11 cellular contexts compared by ENCODE assay signal in the genomic region with DNA sequence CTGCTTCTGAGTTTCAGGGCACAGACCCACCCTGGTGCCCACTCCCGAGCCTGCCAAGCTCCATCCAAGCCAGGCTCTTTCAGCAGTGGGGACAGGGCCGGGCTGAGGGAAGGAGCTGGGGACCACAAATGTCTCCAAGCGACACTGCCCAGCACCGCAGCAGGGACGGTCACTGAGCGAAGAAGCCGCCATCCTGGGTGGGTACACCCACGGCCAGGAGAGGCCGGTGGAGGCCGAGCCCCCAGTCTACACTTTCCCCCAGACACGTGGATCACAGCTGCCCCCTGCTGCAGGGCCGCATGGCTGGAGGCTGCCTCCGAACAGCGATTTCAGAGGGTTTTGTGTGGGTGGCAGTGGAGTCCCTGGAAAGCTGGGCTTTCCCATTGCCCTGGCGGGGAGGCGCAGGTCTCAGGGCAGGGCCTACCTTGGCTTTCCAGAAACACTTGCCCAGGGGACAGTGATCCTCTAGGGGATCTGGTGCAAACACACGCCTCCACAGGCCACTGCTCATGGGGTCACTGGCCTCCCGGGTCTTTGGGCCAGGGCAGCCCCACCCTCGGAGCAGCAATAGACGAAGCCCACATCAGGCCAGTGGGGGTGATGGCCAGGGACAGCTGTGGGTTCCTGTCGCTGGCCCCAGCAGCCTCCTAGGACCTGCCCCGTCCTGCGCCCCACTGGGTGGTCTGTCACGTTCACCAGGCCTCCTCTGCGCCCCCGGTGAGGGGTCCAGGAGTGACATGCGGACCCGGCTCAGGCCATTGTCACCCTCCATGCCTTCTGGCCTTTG. TPM values are rescaled to one million over a fixed set of nuclear protein-coding genes. Genes with fewer than 3 reads are reported as not detected.
DNase-seq lines count a peak whose midpoint lies in the region; ATAC-seq, FAIRE-seq and TF ChIP-seq lines count a peak whose summit lies in the region.
"Had no signal": no experiment of that assay in that cellular context is flagged by ENCODE, and none has a peak within 500 bp of the region (broad histone marks: within the 10 kb centered on the region; RNA-seq: fewer than 3 reads in every experiment).

No MANE protein-coding gene starts in this region.

- H3K9me3 ChIP-seq in RWPE2 (ENCODE audit: severe bottlenecking), result no peaks in the 10 kb centered on the region
- H3K9me3 ChIP-seq: mucosa of descending colon had no signal

- WGBS in urinary bladder, result 86% methylated on average over 28 of the region's 28 CpGs

- peak overlapping the region in 3 of 5 donors; percentile 90 to 94 (median 92) for H3K4me3 Mint-ChIP-seq in immature natural killer cell

- no peaks in the 10 kb centered on the region for H3K27me3 ChIP-seq in RWPE2 (ENCODE audit: insufficient read depth, poor library complexity, severe bottlenecking)

- intact Hi-C loops in Right ventricle myocardium superior (cut with DNase I) (no loop called here), cardiac septum (cut with DNase I) (no loop called here)

- H3K36me3 ChIP-seq in RWPE2 (ENCODE audit: low read depth) (no peaks in the 10 kb centered on the region), urinary bladder (ENCODE audit: insufficient read depth) (no peaks in the 10 kb centered on the region)

- no peak for ATAC-seq in Right ventricle myocardium superior (ENCODE audit: poor library complexity)
- ATAC-seq in RWPE2 (ENCODE audit: low read depth), result no peak
- no peak for ATAC-seq in GM18505 (IDR thresholded peaks at IDR 0.05; ENCODE audit: unreplicated experiment)

- FAIRE-seq in frontal cortex (lab: Jason Lieb, UNC), result no peak

- H3K4me3 ChIP-seq in RWPE2 (ENCODE audit: severe bottlenecking) (no peak overlapping the region), urinary bladder (ENCODE audit: low read depth, low read length) (no peak overlapping the region)
- H3K4me3 ChIP-seq: mucosa of descending colon had no signal

- peak overlapping the region; percentile 98 to 100 (median 99) for H3K27ac Mint-ChIP-seq in immature natural killer cell

- peak; percentile 22 for DNase-seq in Right ventricle myocardium superior
- DNase-seq in cardiac septum (ENCODE audit: low spot score), result no peak
- DNase-seq in RWPE2 (ENCODE audit: low spot score), result peak; percentile 71
- DNase-seq in immature natural killer cell, result no peak
- no peak for DNase-seq in 8988T
- DNase-seq in frontal cortex (ENCODE audit: low spot score in 2 of 2), result no peak
- DNase-seq: NCI-H446 treated with DMSO at 0.1 percent for 48 hours, SW 1271 had no signal

- TF ChIP-seq CTCF in RWPE2 (IDR thresholded peaks at IDR 0.05; ENCODE audit: poor library complexity, severe bottlenecking), result no peak

- H3K27ac ChIP-seq in RWPE2 (ENCODE audit: poor library complexity, severe bottlenecking) (no peak overlapping the region), urinary bladder (ENCODE audit: low read depth) (peak overlapping the region; percentile 44)

- peaks cover 49 to 61% of the 10 kb centered on the region in 2 donors for H3K4me1 Mint-ChIP-seq in immature natural killer cell

- H3K36me3 Mint-ChIP-seq in immature natural killer cell, result no peaks in the 10 kb centered on the region

- H3K4me1 ChIP-seq in RWPE2 (ENCODE audit: insufficient read depth, poor library complexity, severe bottlenecking) (no peaks in the 10 kb centered on the region), urinary bladder (ENCODE audit: insufficient read depth) (no peaks in the 10 kb centered on the region)

- peaks cover 4 to 20% (median 11%) of the 10 kb centered on the region in 3 donors for H3K27me3 Mint-ChIP-seq in immature natural killer cell (ENCODE audit: low read depth in 3 of 3)

- TF ChIP-seq POLR2A in GM18505 (IDR thresholded peaks at IDR 0.05; ENCODE audit: borderline replicate concordance, extremely low read depth, insufficient read depth, insufficient read length), result no peak

- no peaks in the 10 kb centered on the region for H3K9me3 Mint-ChIP-seq in immature natural killer cell

RNA-seq across cellular contexts. Expression of a gene that starts 1.2 kb away (rescaled TPM):
- total RNA-seq in Right ventricle myocardium superior (1.3 TPM), cardiac septum (0.73 TPM), urinary bladder (1.7 TPM), frontal cortex (1.2 TPM)
- polyA plus RNA-seq in immature natural killer cell (10 to 100 TPM in 1 of 3 donors, 1 to 10 TPM in 2; 5.8 to 25.6 (median 8.4) TPM), urinary bladder (1.3 TPM)

RNA-seq across cellular contexts. Expression of a gene that starts 45.6 kb away (rescaled TPM):
- total RNA-seq in Right ventricle myocardium superior, result 1.6 TPM
- total RNA-seq in cardiac septum, result 2.3 TPM
- 10 to 100 TPM; 14.5 to 18.3 (median 14.6) TPM for polyA plus RNA-seq in immature natural killer cell
- total RNA-seq in urinary bladder, result 20.4 TPM
- polyA plus RNA-seq in urinary bladder, result 9.4 TPM
- total RNA-seq in frontal cortex, result 11.0 TPM

Comparison
In these comparisons a context has a peak if more than half of its experiments do, and no peak if none do; other contexts are left out.
1. DNase-seq: peak in Right ventricle myocardium superior (single experiment) and RWPE2 (single experiment); none in cardiac septum (single experiment), immature natural killer cell (0 of 3), 8988T (single experiment) and frontal cortex (0 of 2).